ENCODE assay signal across 24 cellular contexts in genomic region chr10:114061794-114062193, GRCh38. TPM values are rescaled to one million over a fixed set of nuclear protein-coding genes. Genes with fewer than 3 reads are reported as not detected.
"Had no signal": no experiment of that assay in that cellular context is flagged by ENCODE, and none has a peak within 500 bp of the region (broad histone marks: within the 10 kb centered on the region; RNA-seq: fewer than 3 reads in every experiment).

No MANE protein-coding gene starts in this region.

- H3K9me3 ChIP-seq: breast epithelium, esophagus squamous epithelium, gastrocnemius medialis, mucosa of descending colon, stomach, transverse colon had no signal

- H3K4me3 ChIP-seq: breast epithelium, coronary artery, esophagus squamous epithelium, gastrocnemius medialis, mucosa of descending colon, stomach, transverse colon had no signal

- H3K27ac ChIP-seq: breast epithelium, coronary artery, gastrocnemius medialis, stomach, transverse colon had no signal

- DNase-seq: activated CD4-positive, alpha-beta T cell treated with anti-CD3 and anti-CD28 coated beads for 4 hours; activated CD4-positive, alpha-beta T cell treated with anti-CD3 and anti-CD28 coated beads, Interleukin-2, amount 50 U/mL, for 48 hours; activated CD4-positive, CD25-positive, alpha-beta regulatory T cell; activated effector memory CD4-positive, alpha-beta T cell treated with Interleukin-2 at 50 U/mL for 16 hours; activated naive CD4-positive, alpha-beta T cell treated with anti-CD3 and anti-CD28 coated beads for 36 hours; activated naive CD8-positive, alpha-beta T cell treated with anti-CD3 and anti-CD28 coated beads, Interleukin-2, amount 10 ng/mL, durations not matched to agents 7 days and 5 days; activated T-cell treated with anti-CD3 and anti-CD28 coated beads, Interleukin-2, amount 50 U/mL, for 72 hours; amniotic stem cell; esophagus squamous epithelium; gastrocnemius medialis; hippocampal formation; mesendoderm; mucosa of descending colon; occipital lobe; posterior cingulate gyrus; small intestine; stomach; T-helper 17 cell; transverse colon had no signal

- H3K4me1 ChIP-seq: breast epithelium, transverse colon had no signal

- H3K27me3 ChIP-seq: breast epithelium, gastrocnemius medialis, stomach had no signal

- H3K36me3 ChIP-seq: breast epithelium, esophagus squamous epithelium, gastrocnemius medialis, stomach, transverse colon had no signal

- ATAC-seq: activated T-cell treated with anti-CD3 and anti-CD28 coated beads, Interleukin-2, amount 50 U/mL, for 72 hours; gastrocnemius medialis; mucosa of descending colon; sciatic nerve; stimulated activated memory B cell treated with anti-CD40 and anti-IgM and Interleukin-4, amounts not matched to agents 10 μg/mL and 1 μg/mL and 100 μg/mL, for 72 hours; T-helper 17 cell had no signal

RNA-seq across cellular contexts. Expression of gene ADRB1, which starts 18.1 kb away (rescaled TPM):
- total RNA-seq: activated naive CD4-positive, alpha-beta T cell treated with anti-CD3 and anti-CD28 coated beads for 36 hours; activated T-cell treated with anti-CD3 and anti-CD28 coated beads, Interleukin-2, amount 50 U/mL, for 72 hours had no signal
- polyA plus RNA-seq: neural cell had no signal
